In the genomic region with DNA sequence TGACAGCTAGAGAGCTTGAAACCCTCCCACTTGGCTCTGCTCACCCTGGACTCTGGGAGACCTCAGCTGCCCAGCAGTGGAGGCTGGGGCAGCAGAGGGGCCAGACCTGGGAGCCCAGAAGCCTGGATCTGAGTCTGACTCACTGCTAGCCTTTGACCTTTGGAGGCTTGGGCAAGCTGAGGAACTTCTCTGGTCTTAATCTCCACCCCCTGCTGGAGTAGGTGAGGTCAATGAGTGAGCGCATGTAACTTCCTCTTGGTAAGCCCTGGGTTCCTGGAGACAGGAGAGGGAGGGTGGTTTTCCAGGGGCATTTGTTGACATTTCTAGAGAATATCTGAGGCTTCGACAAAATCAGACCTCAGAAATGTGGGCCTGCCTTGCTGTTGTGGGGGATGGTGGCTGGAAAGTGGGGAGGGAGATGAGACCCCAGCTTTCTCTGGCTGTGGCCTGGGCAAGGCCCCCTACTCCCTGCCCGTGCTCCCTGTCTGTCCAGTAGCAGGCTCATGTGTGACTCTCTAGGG, we compare ENCODE assay signal across 8 cellular contexts.
A peak's percentile ranks its signal among the peaks of the same experiment; 100 is the strongest.
DNase-seq lines count a peak whose midpoint lies in the region; ATAC-seq lines count a peak whose summit lies in the region.

No MANE protein-coding gene starts in this region.

- no peaks in the 10 kb centered on the region for H3K27me3 ChIP-seq in trophoblast cell (ENCODE audit: insufficient read depth, low read length)

- H3K4ac ChIP-seq in trophoblast cell (ENCODE audit: low read depth, low read length): no peak overlapping the region

- peak overlapping the region; percentile 57 for H4K91ac ChIP-seq in trophoblast cell (ENCODE audit: low read depth, low read length)

- H3K4me1 ChIP-seq in trophoblast cell (ENCODE audit: control insufficient read depth in 1 of 2, insufficient read depth in 2 of 2, low read length in 2 of 2): peaks cover 15 to 18% of the 10 kb centered on the region in 2 experiments

- H2BK120ac ChIP-seq in trophoblast cell (ENCODE audit: insufficient read depth, low read length, poor library complexity): no peak overlapping the region

- DNase-seq in GM04503 (ENCODE audit: low read depth) (peak; percentile 60), NOMO-1 treated with DMSO at 0.1 percent for 48 hours (lab: John Stamatoyannopoulos, UW; ENCODE audit: unreplicated experiment) (peak; percentile 76), cerebellar cortex (ENCODE audit: low spot score) (peak; percentile 24), trophoblast cell (peak; percentile 17 to 45), DMS 273 treated with DMSO at 0.1 percent for 48 hours (lab: John Stamatoyannopoulos, UW) (no peak), middle frontal gyrus (ENCODE audit: extremely low spot score, low spot score) (no peak)
- no peak for DNase-seq in stimulated activated CD4-positive, alpha-beta T cell treated with anti-CD3 and anti-CD28 coated beads, Interleukin-15, amount 100 ng/mL, for 24 hours

- no peak for ATAC-seq in GM21723 (IDR thresholded peaks at IDR 0.05; ENCODE audit: unreplicated experiment)

- H3K23ac ChIP-seq in trophoblast cell (ENCODE audit: low read length): no peak overlapping the region

- peak overlapping the region; percentile 56 for H3K18ac ChIP-seq in trophoblast cell (ENCODE audit: low read length)

- WGBS in trophoblast cell (ENCODE audit: extremely low coverage, insufficient coverage, insufficient read length): no CpG with 5 or more reads among the region's 3 CpGs

- H4K8ac ChIP-seq in trophoblast cell (ENCODE audit: low read depth, low read length): peak overlapping the region; percentile 58

- H3K9ac ChIP-seq in trophoblast cell (ENCODE audit: low read length): no peak overlapping the region

- H2AK5ac ChIP-seq in trophoblast cell (ENCODE audit: low read length): peak overlapping the region; percentile 40

- H2AFZ ChIP-seq in trophoblast cell (ENCODE audit: insufficient read depth, low read length, poor library complexity): no peak overlapping the region

- H3K14ac ChIP-seq in trophoblast cell (ENCODE audit: low read length): peak overlapping the region; percentile 71

- H4K12ac ChIP-seq in trophoblast cell (ENCODE audit: low read depth, low read length): no peak overlapping the region

- H2BK12ac ChIP-seq in trophoblast cell (ENCODE audit: low read length): peak overlapping the region; percentile 75

- H3K4me3 ChIP-seq in trophoblast cell (ENCODE audit: low read depth, low read length): no peak overlapping the region

- H3K9me3 ChIP-seq in trophoblast cell (ENCODE audit: insufficient read depth, low read depth, low read length): peaks cover 4% of the 10 kb centered on the region

- no peaks in the 10 kb centered on the region for H3K79me2 ChIP-seq in trophoblast cell (ENCODE audit: control insufficient read depth, insufficient read depth, low read length, poor library complexity)

- peak overlapping the region; percentile 61 for H3K27ac ChIP-seq in trophoblast cell (ENCODE audit: low read depth, low read length)

- peaks cover 5% of the 10 kb centered on the region for H3K79me1 ChIP-seq in trophoblast cell (ENCODE audit: low read length)

- no peaks in the 10 kb centered on the region for H3K36me3 ChIP-seq in trophoblast cell (ENCODE audit: control insufficient read depth in 1 of 2, insufficient read depth in 2 of 2, low read length in 2 of 2)

- H3K4me2 ChIP-seq in trophoblast cell (ENCODE audit: low read length): peak overlapping the region; percentile 30

- no peak overlapping the region for H2BK5ac ChIP-seq in trophoblast cell (ENCODE audit: low read depth, low read length, poor library complexity)

Comparison
In these comparisons a context has a peak if more than half of its experiments do, and no peak if none do; other contexts are left out.
1. DNase-seq: peak in GM04503 (single experiment), NOMO-1 treated with DMSO at 0.1 percent for 48 hours (single experiment), cerebellar cortex (single experiment) and trophoblast cell (2 of 2); none in DMS 273 treated with DMSO at 0.1 percent for 48 hours (single experiment), middle frontal gyrus (single experiment) and stimulated activated CD4-positive, alpha-beta T cell treated with anti-CD3 and anti-CD28 coated beads, Interleukin-15, amount 100 ng/mL, for 24 hours (single experiment).